In the genomic region with DNA sequence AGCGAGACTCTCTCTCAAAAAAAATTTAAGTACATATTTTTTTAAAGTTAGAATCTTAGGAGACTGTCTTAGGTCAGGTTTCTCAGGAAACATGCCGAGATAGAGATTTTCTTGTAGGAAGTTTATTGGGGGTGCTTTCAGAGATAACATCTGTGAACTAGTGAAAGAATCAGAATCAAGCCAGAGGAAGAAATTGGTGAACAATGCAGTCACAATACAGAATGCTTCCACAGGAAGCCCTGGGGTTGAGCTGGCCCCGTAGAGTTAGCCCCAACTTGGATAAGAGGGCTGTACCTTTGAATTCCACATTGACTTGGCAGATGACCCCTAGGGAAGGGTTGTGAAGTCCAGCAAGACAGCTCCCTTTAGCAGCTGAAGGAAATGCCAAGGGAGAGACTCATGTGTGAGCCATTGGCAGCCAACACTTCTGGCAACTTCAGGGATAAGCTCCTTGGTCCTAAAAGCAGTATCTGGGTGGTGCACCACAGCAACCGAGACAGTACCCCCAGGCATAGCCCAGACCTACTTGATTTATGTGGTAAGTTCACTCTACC, we compare ENCODE assay signal across 22 cellular contexts. TPM values are rescaled to one million over a fixed set of nuclear protein-coding genes. Genes with fewer than 3 reads are reported as not detected.
DNase-seq lines count a peak whose midpoint lies in the region; ATAC-seq, FAIRE-seq and TF ChIP-seq lines count a peak whose summit lies in the region.
"Had no signal": no experiment of that assay in that cellular context is flagged by ENCODE, and none has a peak within 500 bp of the region (broad histone marks: within the 10 kb centered on the region; RNA-seq: fewer than 3 reads in every experiment).

No MANE protein-coding gene starts in this region.

- ATAC-seq in SK-N-SH treated with all-trans-retinoic acid at 6 μM for 48 hours (peak; percentile 58), body of pancreas (no peak), gastrocnemius medialis (no peak)
- ATAC-seq: activated CD4-positive, CD25-positive, alpha-beta regulatory T cell treated with anti-CD3 and anti-CD28 coated beads, Interleukin-2, amount 50 U/mL, for 24 hours; activated T-helper 17 cell treated with anti-CD3 and anti-CD28 coated beads, Interleukin-2, amount 50 U/mL, for 72 hours; CD8-positive, alpha-beta T cell; stimulated activated memory B cell treated with anti-CD40 and anti-IgM and Interleukin-4, amounts not matched to agents 10 μg/mL and 1 μg/mL and 100 μg/mL, for 72 hours had no signal

- H3K4me3 ChIP-seq in fibroblast of pulmonary artery (replicated peaks; ENCODE audit: low read depth, low read length) = no peak overlapping the region
- no peak overlapping the region for H3K4me3 ChIP-seq in body of pancreas
- no peak overlapping the region for H3K4me3 ChIP-seq in gastrocnemius medialis
- H3K4me3 ChIP-seq: prostate gland, SJSA1 had no signal

- H3K4me1 ChIP-seq in body of pancreas = peaks cover 23% of the 10 kb centered on the region
- H3K4me1 ChIP-seq in gastrocnemius medialis = peaks cover 0 to 8% of the 10 kb centered on the region in 2 donors
- H3K4me1 ChIP-seq: prostate gland had no signal

- H3K27me3 ChIP-seq in body of pancreas (no peaks in the 10 kb centered on the region), gastrocnemius medialis (no peaks in the 10 kb centered on the region)
- H3K27me3 ChIP-seq: SJSA1 had no signal

- no peaks in the 10 kb centered on the region for H3K36me3 ChIP-seq in body of pancreas (replicated peaks in 1 of 2; ENCODE audit: insufficient read depth in 1 of 2, low read depth in 2 of 2)
- H3K36me3 ChIP-seq in gastrocnemius medialis = no peaks in the 10 kb centered on the region
- H3K36me3 ChIP-seq: prostate gland, SJSA1 had no signal

- no peak overlapping the region for H3K27ac ChIP-seq in body of pancreas
- no peak overlapping the region for H3K27ac ChIP-seq in gastrocnemius medialis
- H3K27ac ChIP-seq: prostate gland, SJSA1 had no signal

- no peaks in the 10 kb centered on the region for H3K9me3 ChIP-seq in body of pancreas
- H3K9me3 ChIP-seq in gastrocnemius medialis = no peaks in the 10 kb centered on the region
- H3K9me3 ChIP-seq: prostate gland, SJSA1 had no signal

- intact Hi-C loops in body of pancreas (cut with DNase I) (no loop called here), gastrocnemius medialis (cut with DNase I; ENCODE audit: low total_unique reads) (no loop called here)

- TF ChIP-seq CTCF in fibroblast of pulmonary artery (IDR thresholded peaks at IDR 0.05; ENCODE audit: low read length, missing control alignments) (no peak), body of pancreas (IDR thresholded peaks at IDR 0.05) (no peak), gastrocnemius medialis (IDR thresholded peaks at IDR 0.05 in 4 of 5, conservative IDR thresholded peaks at IDR 0.05 in 1 of 5) (no peak)

- FAIRE-seq in H54 (lab: Jason Lieb, UNC) = peak; percentile 30

- no peak for TF ChIP-seq POLR2A in H54 (IDR thresholded peaks at IDR 0.05; ENCODE audit: low read depth, low read length)
- TF ChIP-seq POLR2A in body of pancreas (IDR thresholded peaks at IDR 0.05) = no peak
- no peak for TF ChIP-seq POLR2A in gastrocnemius medialis (IDR thresholded peaks at IDR 0.05)

- in situ Hi-C loops in gastrocnemius medialis (cut with MboI; ENCODE audit: low sequenced_read_pairs in 4 of 4) = loop anchor here in 2 of 4 donors (10.0 kb wide), 1 partner anchor 110 kb away; no protein-coding TSS in a partner anchor

- DNase-seq in A172 (ENCODE audit: low spot score) (peak; percentile 35), H54 (ENCODE audit: insufficient read length, low spot score) (peak; percentile 75), fibroblast of pulmonary artery (ENCODE audit: low read depth) (peak; percentile 73), body of pancreas (no peak), NCI-H2107 treated with DMSO at 0.1 percent for 48 hours (lab: John Stamatoyannopoulos, UW; ENCODE audit: unreplicated experiment) (no peak), gastrocnemius medialis (no peak)
- no peak for DNase-seq in NK-92 treated with Interleukin-12 subunit alpha and Interleukin-12 subunit beta, amount 100 ng/mL, for 24 hours (lab: John Stamatoyannopoulos, UW)
- DNase-seq: amniotic stem cell; CD8-positive, alpha-beta T cell; DND-41; NCI-H1048; NCI-H2081; NCI-H524; trophoblast cell had no signal

- WGBS in body of pancreas, 2 donors = 85 to 89% methylated on average over 4 of the region's 4 CpGs

TF ChIP-seq in SK-N-SH treated with all-trans-retinoic acid at 6 μM for 48 hours, 23 proteins besides CTCF, POLR2A, EP300 and RAD21:
- TF ChIP-seq TSHZ2 (CRISPR knock-in tag; IDR thresholded peaks at IDR 0.05) (no peak), ZC3H10 (CRISPR knock-in tag; IDR thresholded peaks at IDR 0.05) (no peak), OSR1 (CRISPR knock-in tag; IDR thresholded peaks at IDR 0.05) (no peak), ZFP3 (CRISPR knock-in tag; IDR thresholded peaks at IDR 0.05) (no peak), ISL1 (CRISPR knock-in tag; IDR thresholded peaks at IDR 0.05) (no peak), SNAI2 (CRISPR knock-in tag; IDR thresholded peaks at IDR 0.05) (no peak), ARNTL (CRISPR knock-in tag; IDR thresholded peaks at IDR 0.05; ENCODE audit: borderline replicate concordance, low read depth) (no peak), ZNF70 (CRISPR knock-in tag; IDR thresholded peaks at IDR 0.05) (no peak), TCF4 (CRISPR knock-in tag; IDR thresholded peaks at IDR 0.05; ENCODE audit: borderline replicate concordance) (no peak)
- TF ChIP-seq, protein P1, sequence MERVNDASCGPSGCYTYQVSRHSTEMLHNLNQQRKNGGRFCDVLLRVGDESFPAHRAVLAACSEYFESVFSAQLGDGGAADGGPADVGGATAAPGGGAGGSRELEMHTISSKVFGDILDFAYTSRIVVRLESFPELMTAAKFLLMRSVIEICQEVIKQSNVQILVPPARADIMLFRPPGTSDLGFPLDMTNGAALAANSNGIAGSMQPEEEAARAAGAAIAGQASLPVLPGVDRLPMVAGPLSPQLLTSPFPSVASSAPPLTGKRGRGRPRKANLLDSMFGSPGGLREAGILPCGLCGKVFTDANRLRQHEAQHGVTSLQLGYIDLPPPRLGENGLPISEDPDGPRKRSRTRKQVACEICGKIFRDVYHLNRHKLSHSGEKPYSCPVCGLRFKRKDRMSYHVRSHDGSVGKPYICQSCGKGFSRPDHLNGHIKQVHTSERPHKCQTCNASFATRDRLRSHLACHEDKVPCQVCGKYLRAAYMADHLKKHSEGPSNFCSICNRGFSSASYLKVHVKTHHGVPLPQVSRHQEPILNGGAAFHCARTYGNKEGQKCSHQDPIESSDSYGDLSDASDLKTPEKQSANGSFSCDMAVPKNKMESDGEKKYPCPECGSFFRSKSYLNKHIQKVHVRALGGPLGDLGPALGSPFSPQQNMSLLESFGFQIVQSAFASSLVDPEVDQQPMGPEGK (CRISPR knock-in tag; IDR thresholded peaks at IDR 0.05; ENCODE audit: borderline replicate concordance) = no peak

RNA-seq across cellular contexts. Expression of gene PLCB2, which starts 7.1 kb away (rescaled TPM):
- total RNA-seq in A172 (2014; rRNA removed; shearing (Covaris generic)) = not detected in 2 replicates
- total RNA-seq in body of pancreas (1 to 10 TPM; 3.1 to 4.6 TPM), gastrocnemius medialis (1 to 10 TPM in 2 of 4 donors, under 1 TPM in 1, not detected in 1; 0.72 to 2.0 (median 1.4) TPM)

RNA-seq across cellular contexts. Expression of gene INAFM2, which starts 8.7 kb away (rescaled TPM):
- 12.7 and 14.7 TPM in 2 replicates for total RNA-seq in A172 (2014; rRNA removed; shearing (Covaris generic))
- 10 to 100 TPM in 1 of 2 donors, 1 to 10 TPM in 1; 8.8 to 22.4 TPM for total RNA-seq in body of pancreas
- total RNA-seq in gastrocnemius medialis = 10 to 100 TPM; 17.2 to 28.1 (median 17.7) TPM

RNA-seq across cellular contexts. Expression of gene CCDC9B, which starts 25.9 kb away (rescaled TPM):
- total RNA-seq in A172 (2014; rRNA removed; shearing (Covaris generic)) = 4.4 and 12.1 TPM in 2 replicates
- 10 to 100 TPM; 17.1 to 26.4 TPM for total RNA-seq in body of pancreas
- 10 to 100 TPM; 14.4 to 55.1 (median 20.5) TPM for total RNA-seq in gastrocnemius medialis

RNA-seq across cellular contexts. Expression of gene ANKRD63, which starts 31.9 kb away (rescaled TPM):
- not detected in 2 replicates for total RNA-seq in A172 (2014; rRNA removed; shearing (Covaris generic))
- total RNA-seq in body of pancreas = not detected
- not detected for total RNA-seq in gastrocnemius medialis
- total RNA-seq: activated T-helper 17 cell treated with anti-CD3 and anti-CD28 coated beads, Interleukin-2, amount 50 U/mL, for 72 hours; CD8-positive, alpha-beta T cell had no signal

RNA-seq across cellular contexts. Expression of gene PHGR1, which starts 36.0 kb away (rescaled TPM):
- not detected in 2 replicates for total RNA-seq in A172 (2014; rRNA removed; shearing (Covaris generic))
- total RNA-seq in body of pancreas = not detected
- total RNA-seq in gastrocnemius medialis = 10 to 100 TPM in 1 of 4 donors, not detected in 3; 12.1 TPM
- total RNA-seq: A673; activated CD8-positive, alpha-beta memory T cell treated with anti-CD3 and anti-CD28 coated beads for 36 hours; activated T-helper 17 cell treated with anti-CD3 and anti-CD28 coated beads, Interleukin-2, amount 50 U/mL, for 72 hours; CD8-positive, alpha-beta T cell; prostate gland; SJSA1 had no signal

Comparison
In these comparisons a context has a peak if more than half of its experiments do, and no peak if none do; other contexts are left out.
1. DNase-seq: peak in A172 (single experiment), H54 (single experiment) and fibroblast of pulmonary artery (single experiment); none in NK-92 treated with Interleukin-12 subunit alpha and Interleukin-12 subunit beta, amount 100 ng/mL, for 24 hours (single experiment), body of pancreas (0 of 4), NCI-H2107 treated with DMSO at 0.1 percent for 48 hours (single experiment) and gastrocnemius medialis (0 of 2).